In genomic region chr7:32239764-32240163, GRCh38 we compare ENCODE assay signal across 18 cellular contexts.
DNase-seq lines count a peak whose midpoint lies in the region; ATAC-seq and TF ChIP-seq lines count a peak whose summit lies in the region.
"Had no signal": no experiment of that assay in that cellular context is flagged by ENCODE, and none has a peak within 500 bp of the region (broad histone marks: within the 10 kb centered on the region; RNA-seq: fewer than 3 reads in every experiment).

No MANE protein-coding gene starts in this region.

- H3K4me3 ChIP-seq in GM23338 (no peak overlapping the region), neural cell (ENCODE audit: low read length) (no peak overlapping the region)
- H3K4me3 ChIP-seq: GM12878 had no signal

- H3K36me3 ChIP-seq in GM23338 (ENCODE audit: insufficient read depth) (no peaks in the 10 kb centered on the region), neural cell (ENCODE audit: insufficient read depth, low read length) (no peaks in the 10 kb centered on the region)

- peak overlapping the region; percentile 18 for H3K9ac ChIP-seq in neural cell (ENCODE audit: low read length)

- H3K27me3 Mint-ChIP-seq in GM23338 (ENCODE audit: insufficient read depth, low read depth, poor library complexity) (no peaks in the 10 kb centered on the region), chondrocyte (ENCODE audit: low read depth) (peaks cover 8% of the 10 kb centered on the region)
- H3K27me3 Mint-ChIP-seq: CD4-positive, CD25-positive, alpha-beta regulatory T cell had no signal

- TF ChIP-seq CTCF in GM23338 (conservative IDR thresholded peaks at IDR 0.05; ENCODE audit: low read depth in 2 of 2) (no peak), neural cell (IDR thresholded peaks at IDR 0.05; ENCODE audit: poor library complexity, severe bottlenecking) (no peak), chondrocyte (IDR thresholded peaks at IDR 0.05) (no peak)

- H3K36me3 Mint-ChIP-seq in GM23338 (ENCODE audit: low read depth) (no peaks in the 10 kb centered on the region), chondrocyte (ENCODE audit: low read depth) (no peaks in the 10 kb centered on the region)
- H3K36me3 Mint-ChIP-seq: CD4-positive, CD25-positive, alpha-beta regulatory T cell; CD8-positive, alpha-beta T cell had no signal

- DNase-seq in GM23338 (ENCODE audit: low spot score) (no peak), ecto neural progenitor cell (ENCODE audit: low spot score) (peak; percentile 10), chondrocyte (ENCODE audit: low spot score) (no peak), substantia nigra (lab: John Stamatoyannopoulos, UW) (no peak), iPS-NIHi7 (ENCODE audit: extremely low spot score) (no peak)
- DNase-seq: 8988T; Caco-2; CD4-positive, CD25-positive, alpha-beta regulatory T cell; CD8-positive, alpha-beta T cell; DMS153; DMS79; EL; GDM1; GOT3; HCEC 1CT had no signal

- no peaks in the 10 kb centered on the region for H3K4me1 Mint-ChIP-seq in GM23338
- no peaks in the 10 kb centered on the region for H3K4me1 Mint-ChIP-seq in chondrocyte (ENCODE audit: low read depth)
- H3K4me1 Mint-ChIP-seq: CD4-positive, CD25-positive, alpha-beta regulatory T cell had no signal

- H3K27ac Mint-ChIP-seq in GM23338 (no peak overlapping the region), chondrocyte (ENCODE audit: unreplicated experiment) (no peak overlapping the region)
- H3K27ac Mint-ChIP-seq: CD4-positive, CD25-positive, alpha-beta regulatory T cell; CD8-positive, alpha-beta T cell had no signal

- H3K79me2 ChIP-seq in GM23338 (replicated peaks; ENCODE audit: insufficient read depth) (no peaks in the 10 kb centered on the region), neural cell (replicated peaks; ENCODE audit: insufficient read depth, low read length) (no peaks in the 10 kb centered on the region)

- H3K4me3 Mint-ChIP-seq in GM23338 (no peak overlapping the region), chondrocyte (ENCODE audit: unreplicated experiment) (no peak overlapping the region)
- H3K4me3 Mint-ChIP-seq: CD4-positive, CD25-positive, alpha-beta regulatory T cell; CD8-positive, alpha-beta T cell had no signal

- TF ChIP-seq RAD21 in neural cell (conservative IDR thresholded peaks at IDR 0.05): no peak

- no peak overlapping the region for H3K4me2 ChIP-seq in GM23338
- H3K4me2 ChIP-seq in neural cell (ENCODE audit: low read length): no peak overlapping the region

- H3K9me3 Mint-ChIP-seq in GM23338 (no peaks in the 10 kb centered on the region; the same call in 2 of the 3 replicates), chondrocyte (ENCODE audit: low read depth) (peaks cover 11% of the 10 kb centered on the region)

- H3K9me3 ChIP-seq in neural cell (ENCODE audit: low read length): no peaks in the 10 kb centered on the region

- TF ChIP-seq EP300 in neural cell (conservative IDR thresholded peaks at IDR 0.05; ENCODE audit: poor library complexity, severe bottlenecking): peak; percentile 90

- no peaks in the 10 kb centered on the region for H3K4me1 ChIP-seq in GM23338 (ENCODE audit: insufficient read depth)
- H3K4me1 ChIP-seq: Caco-2 had no signal

- H4K20me1 ChIP-seq in GM23338 (replicated peaks; ENCODE audit: insufficient read depth): no peaks in the 10 kb centered on the region
- H4K20me1 ChIP-seq in neural cell (ENCODE audit: insufficient read depth): no peaks in the 10 kb centered on the region

- H3K27me3 ChIP-seq in GM23338 (ENCODE audit: insufficient read depth): no peaks in the 10 kb centered on the region
- H3K27me3 ChIP-seq in neural cell (ENCODE audit: insufficient read depth, low read depth, low read length): no peaks in the 10 kb centered on the region

- no peaks in the 10 kb centered on the region for H3F3A ChIP-seq in GM23338 (replicated peaks; ENCODE audit: low read depth)
- H3F3A ChIP-seq in neural cell (ENCODE audit: insufficient read depth, low read length, poor library complexity, severe bottlenecking): no peaks in the 10 kb centered on the region

- H2AFZ ChIP-seq in GM23338: peak overlapping the region; percentile 16; the same call in 1 of the 2 replicates
- H2AFZ ChIP-seq in neural cell (ENCODE audit: low read depth, low read length): peak overlapping the region; percentile 16

- ATAC-seq in GM23338: no peak; the same call in 2 of the 3 replicates
- ATAC-seq: CD8-positive, alpha-beta T cell; GM12878 had no signal

- H3K27ac ChIP-seq in GM23338 (ENCODE audit: low read depth) (no peak overlapping the region), neural cell (ENCODE audit: low read length) (peak overlapping the region; percentile 54), substantia nigra (ENCODE audit: low read depth, low read length, poor library complexity, severe bottlenecking) (no peak overlapping the region)
- H3K27ac ChIP-seq: C4-2B had no signal

- H3K9me2 ChIP-seq in GM23338 (ENCODE audit: insufficient read depth): no peaks in the 10 kb centered on the region
- H3K9me2 ChIP-seq in neural cell (ENCODE audit: insufficient read depth, low read length): no peaks in the 10 kb centered on the region

TF ChIP-seq in GM23338, 12 proteins besides CTCF, POLR2A, EP300 and RAD21:
- TF ChIP-seq NANOG (IDR thresholded peaks at IDR 0.05; ENCODE audit: borderline replicate concordance) (no peak), STAT1 (IDR thresholded peaks at IDR 0.05; ENCODE audit: unreplicated experiment) (no peak), ZNF114 (CRISPR knock-in tag; IDR thresholded peaks at IDR 0.05) (no peak)

TF ChIP-seq in neural cell, 6 proteins besides CTCF, POLR2A, EP300 and RAD21:
- TF ChIP-seq TAF1 (IDR thresholded peaks at IDR 0.05; ENCODE audit: low read depth) (no peak), POLR2AphosphoS5 (IDR thresholded peaks at IDR 0.05) (peak; percentile 52)
